Comparison of ENCODE assay signal across 8 cellular contexts in genomic region chr17:78172284-78173024, GRCh38. TPM values are rescaled to one million over a fixed set of nuclear protein-coding genes. Genes with fewer than 3 reads are reported as not detected.
A peak's percentile ranks its signal among the peaks of the same experiment; 100 is the strongest.
DNase-seq lines count a peak whose midpoint lies in the region; ATAC-seq and TF ChIP-seq lines count a peak whose summit lies in the region.

No MANE protein-coding gene starts in this region.

- intact Hi-C loops in naive thymus-derived CD4-positive, alpha-beta T cell (cut with micrococcal nuclease), result loop anchor here in 1 of 2 donors (10.0 kb wide), 1 partner anchor 628 kb away; no protein-coding TSS in a partner anchor

- H3K36me3 ChIP-seq in DND-41 (ENCODE audit: insufficient read depth, low read length), result peaks cover 64% of the 10 kb centered on the region
- H3K36me3 ChIP-seq in MG63, result peaks cover 52% of the 10 kb centered on the region
- peaks cover 0 to 18% (median 0%) of the 10 kb centered on the region in 3 experiments for H3K36me3 ChIP-seq in naive thymus-derived CD4-positive, alpha-beta T cell (ENCODE audit: control insufficient read depth in 2 of 3, insufficient read depth in 3 of 3, low read length in 3 of 3)

- peaks cover 38% of the 10 kb centered on the region for H3K4me1 ChIP-seq in DND-41 (ENCODE audit: insufficient read depth, low read length)
- peaks cover 16 to 46% of the 10 kb centered on the region in 2 donors for H3K4me1 ChIP-seq in naive thymus-derived CD4-positive, alpha-beta T cell (ENCODE audit: control insufficient read depth in 2 of 2, insufficient read depth in 2 of 2, low read length in 2 of 2)

- peaks cover 20% of the 10 kb centered on the region for H3K36me3 Mint-ChIP-seq in central memory CD8-positive, alpha-beta T cell (ENCODE audit: insufficient read depth)
- peaks cover 0 to 10% (median 0%) of the 10 kb centered on the region in 5 donors for H3K36me3 Mint-ChIP-seq in naive thymus-derived CD4-positive, alpha-beta T cell
- H3K36me3 Mint-ChIP-seq in endothelial cell (ENCODE audit: low read depth, unreplicated experiment), result peaks cover 15% of the 10 kb centered on the region

- H3K9me3 ChIP-seq in DND-41 (ENCODE audit: insufficient read depth, low read length, severe bottlenecking) (no peaks in the 10 kb centered on the region), MG63 (no peaks in the 10 kb centered on the region)
- no peaks in the 10 kb centered on the region for H3K9me3 ChIP-seq in naive thymus-derived CD4-positive, alpha-beta T cell (ENCODE audit: control insufficient read depth in 2 of 3, low read length in 3 of 3)

- no peaks in the 10 kb centered on the region for H3K9me3 Mint-ChIP-seq in central memory CD8-positive, alpha-beta T cell
- no peaks in the 10 kb centered on the region for H3K9me3 Mint-ChIP-seq in naive thymus-derived CD4-positive, alpha-beta T cell
- no peaks in the 10 kb centered on the region for H3K9me3 Mint-ChIP-seq in endothelial cell (ENCODE audit: unreplicated experiment)

- H3K27me3 ChIP-seq in DND-41 (ENCODE audit: insufficient read depth, low read length, poor library complexity) (no peaks in the 10 kb centered on the region), MG63 (no peaks in the 10 kb centered on the region)
- H3K27me3 ChIP-seq in naive thymus-derived CD4-positive, alpha-beta T cell (ENCODE audit: control insufficient read depth in 2 of 2, insufficient read depth in 2 of 2, low read length in 2 of 2), result no peaks in the 10 kb centered on the region

- peak overlapping the region; percentile 20 for H3K4me3 Mint-ChIP-seq in central memory CD8-positive, alpha-beta T cell
- peak overlapping the region in 7 of 10 donors; percentile 13 to 81 (median 34) for H3K4me3 Mint-ChIP-seq in naive thymus-derived CD4-positive, alpha-beta T cell
- H3K4me3 Mint-ChIP-seq in endothelial cell (ENCODE audit: unreplicated experiment), result no peak overlapping the region

- H3K4me2 ChIP-seq in DND-41 (ENCODE audit: insufficient read depth, low read length), result no peak overlapping the region

- TF ChIP-seq CTCF in DND-41 (IDR thresholded peaks at IDR 0.05; ENCODE audit: borderline replicate concordance, extremely low read depth, low read length, poor library complexity, severe bottlenecking) (no peak), endothelial cell (IDR thresholded peaks at IDR 0.05; ENCODE audit: unreplicated experiment) (no peak)

- H3K27ac ChIP-seq in DND-41 (ENCODE audit: low read length), result 0 out of 2 replicates have a peak overlapping the region, but pooled peaks have one; percentile 20
- H3K27ac ChIP-seq in naive thymus-derived CD4-positive, alpha-beta T cell (ENCODE audit: low read depth, low read length), result peak overlapping the region; percentile 39

- no peak overlapping the region for H2AFZ ChIP-seq in DND-41 (ENCODE audit: low read depth, low read length)

- ATAC-seq in DND-41 (ENCODE audit: insufficient read depth, low read depth), result no peak
- ATAC-seq in central memory CD8-positive, alpha-beta T cell (replicated peaks; ENCODE audit: extremely low read depth, poor library complexity, severe bottlenecking), result no peak
- peak; percentile 9 for ATAC-seq in naive thymus-derived CD4-positive, alpha-beta T cell
- no peak for ATAC-seq in GM18502 (IDR thresholded peaks at IDR 0.05; ENCODE audit: poor library complexity, unreplicated experiment)
- no peak for ATAC-seq in HG02981 (IDR thresholded peaks at IDR 0.05; ENCODE audit: unreplicated experiment)

- H3K4me3 ChIP-seq in DND-41 (ENCODE audit: low read depth in 1 of 2, low read length in 2 of 2), result no peak overlapping the region
- no peak overlapping the region for H3K4me3 ChIP-seq in MG63
- no peak overlapping the region for H3K4me3 ChIP-seq in naive thymus-derived CD4-positive, alpha-beta T cell (ENCODE audit: low read length)

- H4K20me1 ChIP-seq in DND-41 (ENCODE audit: insufficient read depth, low read length), result peaks cover 48% of the 10 kb centered on the region

- H3K9ac ChIP-seq in DND-41 (ENCODE audit: low read depth, low read length), result no peak overlapping the region

- H3K4me1 Mint-ChIP-seq in central memory CD8-positive, alpha-beta T cell, result peaks cover 59% of the 10 kb centered on the region
- peaks cover 32 to 66% (median 63%) of the 10 kb centered on the region in 7 donors for H3K4me1 Mint-ChIP-seq in naive thymus-derived CD4-positive, alpha-beta T cell
- H3K4me1 Mint-ChIP-seq in endothelial cell (ENCODE audit: unreplicated experiment), result peaks cover 10% of the 10 kb centered on the region

- peaks cover 14% of the 10 kb centered on the region for H3K79me2 ChIP-seq in DND-41 (ENCODE audit: insufficient read depth, low read length)

- POLR2A ChIA-PET in naive thymus-derived CD4-positive, alpha-beta T cell (lab: Charles Lee), result interaction anchor here (0.9 to 2.9 kb wide), 5 partner anchors 35 to 80 kb away, joined by 3 to 13 read pairs (median 4); partner anchors contain the start of gene TMC8

- H3K27me3 Mint-ChIP-seq in central memory CD8-positive, alpha-beta T cell, result no peaks in the 10 kb centered on the region
- H3K27me3 Mint-ChIP-seq in naive thymus-derived CD4-positive, alpha-beta T cell, result no peaks in the 10 kb centered on the region
- peaks cover 6% of the 10 kb centered on the region for H3K27me3 Mint-ChIP-seq in endothelial cell (ENCODE audit: unreplicated experiment)

- CTCF ChIA-PET in naive thymus-derived CD4-positive, alpha-beta T cell (lab: Charles Lee), result no interaction called here

- peak overlapping the region; percentile 38 for H3K27ac Mint-ChIP-seq in central memory CD8-positive, alpha-beta T cell (ENCODE audit: low read depth)
- H3K27ac Mint-ChIP-seq in naive thymus-derived CD4-positive, alpha-beta T cell, result peak overlapping the region; percentile 41 to 96 (median 80)
- H3K27ac Mint-ChIP-seq in endothelial cell (ENCODE audit: unreplicated experiment), result no peak overlapping the region

- DNase-seq in DND-41 (peak; percentile 31), MG63 (peak; percentile 40), endothelial cell (ENCODE audit: low spot score) (no peak), NCI-H1048 (lab: John Stamatoyannopoulos, UW) (no peak)
- no peak for DNase-seq in central memory CD8-positive, alpha-beta T cell (ENCODE audit: low spot score in 2 of 2)
- no peak for DNase-seq in naive thymus-derived CD4-positive, alpha-beta T cell

RNA-seq across cellular contexts. Expression of gene SYNGR2, which starts 4.1 kb away (rescaled TPM):
- total RNA-seq in MG63 (2014; rRNA removed; shearing (Covaris generic); ENCODE audit: low replicate concordance), result 41.3 and 73.2 TPM in 2 replicates
- total RNA-seq in naive thymus-derived CD4-positive, alpha-beta T cell, result 100 to 1,000 TPM in 1 of 5 experiments, 10 to 100 TPM in 4; 47.6 to 109 (median 58.6) TPM
- polyA plus RNA-seq in naive thymus-derived CD4-positive, alpha-beta T cell, result 100 to 1,000 TPM in 1 of 2 donors, 10 to 100 TPM in 1; 94.6 to 118 TPM
- total RNA-seq in endothelial cell (ENCODE audit: unreplicated experiment), result 72.6 TPM

RNA-seq across cellular contexts. Expression of gene TK1, which starts 14.4 kb away (rescaled TPM):
- 147 and 288 TPM in 2 replicates for total RNA-seq in MG63 (2014; rRNA removed; shearing (Covaris generic); ENCODE audit: low replicate concordance)
- 10 to 100 TPM in 1 of 5 experiments, 1 to 10 TPM in 1, under 1 TPM in 1, not detected in 2; 0.29 to 57.7 (median 1.0) TPM for total RNA-seq in naive thymus-derived CD4-positive, alpha-beta T cell
- polyA plus RNA-seq in naive thymus-derived CD4-positive, alpha-beta T cell, result under 1 TPM; 0.20 to 0.28 TPM
- total RNA-seq in endothelial cell (ENCODE audit: unreplicated experiment), result 23.8 TPM

RNA-seq across cellular contexts. Expression of gene AFMID, which starts 14.7 kb away (rescaled TPM):
- total RNA-seq in MG63 (2014; rRNA removed; shearing (Covaris generic); ENCODE audit: low replicate concordance), result 49.6 and 74.8 TPM in 2 replicates
- total RNA-seq in naive thymus-derived CD4-positive, alpha-beta T cell, result 10 to 100 TPM in 1 of 5 experiments, 1 to 10 TPM in 4; 1.2 to 19.2 (median 3.0) TPM
- polyA plus RNA-seq in naive thymus-derived CD4-positive, alpha-beta T cell, result 1 to 10 TPM in 1 of 2 donors, under 1 TPM in 1; 0.99 to 1.1 TPM
- total RNA-seq in endothelial cell (ENCODE audit: unreplicated experiment), result 135 TPM

RNA-seq across cellular contexts. Expression of gene C17orf99, which starts 26.3 kb away (rescaled TPM):
- not detected in 2 replicates for total RNA-seq in MG63 (2014; rRNA removed; shearing (Covaris generic); ENCODE audit: low replicate concordance)
- total RNA-seq in naive thymus-derived CD4-positive, alpha-beta T cell, result 1 to 10 TPM in 1 of 5 experiments, under 1 TPM in 1, not detected in 3; 0.10 to 1.0 TPM
- not detected for polyA plus RNA-seq in naive thymus-derived CD4-positive, alpha-beta T cell
- not detected for total RNA-seq in endothelial cell (ENCODE audit: unreplicated experiment)

RNA-seq across cellular contexts. Expression of gene BIRC5, which starts 41.6 kb away (rescaled TPM):
- 188 and 218 TPM in 2 replicates for total RNA-seq in MG63 (2014; rRNA removed; shearing (Covaris generic); ENCODE audit: low replicate concordance)
- 10 to 100 TPM in 1 of 5 experiments, not detected in 4; 49.0 TPM for total RNA-seq in naive thymus-derived CD4-positive, alpha-beta T cell
- polyA plus RNA-seq in naive thymus-derived CD4-positive, alpha-beta T cell, result not detected
- 22.0 TPM for total RNA-seq in endothelial cell (ENCODE audit: unreplicated experiment)

Comparison
In these comparisons a context has a peak if more than half of its experiments do, and no peak if none do; other contexts are left out.
1. DNase-seq: peak in DND-41 (single experiment) and MG63 (single experiment); none in central memory CD8-positive, alpha-beta T cell (0 of 2), naive thymus-derived CD4-positive, alpha-beta T cell (0 of 9), endothelial cell (single experiment) and NCI-H1048 (single experiment).